In the genomic region with DNA sequence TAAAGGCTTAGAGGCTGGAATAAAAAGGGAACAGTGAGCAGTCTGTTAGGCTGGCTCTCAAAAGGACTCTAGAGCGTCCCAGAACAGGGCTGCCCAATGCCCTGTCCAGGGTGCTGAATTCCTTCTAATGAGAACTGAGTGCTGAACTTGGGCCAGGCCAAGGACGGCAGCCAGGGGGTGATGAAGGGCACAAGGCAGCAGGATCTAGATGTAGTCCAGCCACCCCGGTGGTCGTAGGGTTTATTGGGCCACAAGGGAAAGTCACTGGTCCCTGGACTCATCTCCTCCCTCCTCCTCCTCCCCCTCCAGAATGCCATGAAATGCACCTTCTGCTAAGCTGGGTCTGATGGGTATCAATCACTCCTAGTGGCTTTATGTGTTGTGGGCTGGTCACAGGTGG, we compare ENCODE assay signal across 1 cellular context.
TF ChIP-seq lines count a peak whose summit lies in the region.

No MANE protein-coding gene starts in this region.

TF ChIP-seq in HepG2, 621 proteins besides CTCF, POLR2A, EP300 and RAD21 (continued from another document and continues in another):
- TF ChIP-seq, protein P1, sequence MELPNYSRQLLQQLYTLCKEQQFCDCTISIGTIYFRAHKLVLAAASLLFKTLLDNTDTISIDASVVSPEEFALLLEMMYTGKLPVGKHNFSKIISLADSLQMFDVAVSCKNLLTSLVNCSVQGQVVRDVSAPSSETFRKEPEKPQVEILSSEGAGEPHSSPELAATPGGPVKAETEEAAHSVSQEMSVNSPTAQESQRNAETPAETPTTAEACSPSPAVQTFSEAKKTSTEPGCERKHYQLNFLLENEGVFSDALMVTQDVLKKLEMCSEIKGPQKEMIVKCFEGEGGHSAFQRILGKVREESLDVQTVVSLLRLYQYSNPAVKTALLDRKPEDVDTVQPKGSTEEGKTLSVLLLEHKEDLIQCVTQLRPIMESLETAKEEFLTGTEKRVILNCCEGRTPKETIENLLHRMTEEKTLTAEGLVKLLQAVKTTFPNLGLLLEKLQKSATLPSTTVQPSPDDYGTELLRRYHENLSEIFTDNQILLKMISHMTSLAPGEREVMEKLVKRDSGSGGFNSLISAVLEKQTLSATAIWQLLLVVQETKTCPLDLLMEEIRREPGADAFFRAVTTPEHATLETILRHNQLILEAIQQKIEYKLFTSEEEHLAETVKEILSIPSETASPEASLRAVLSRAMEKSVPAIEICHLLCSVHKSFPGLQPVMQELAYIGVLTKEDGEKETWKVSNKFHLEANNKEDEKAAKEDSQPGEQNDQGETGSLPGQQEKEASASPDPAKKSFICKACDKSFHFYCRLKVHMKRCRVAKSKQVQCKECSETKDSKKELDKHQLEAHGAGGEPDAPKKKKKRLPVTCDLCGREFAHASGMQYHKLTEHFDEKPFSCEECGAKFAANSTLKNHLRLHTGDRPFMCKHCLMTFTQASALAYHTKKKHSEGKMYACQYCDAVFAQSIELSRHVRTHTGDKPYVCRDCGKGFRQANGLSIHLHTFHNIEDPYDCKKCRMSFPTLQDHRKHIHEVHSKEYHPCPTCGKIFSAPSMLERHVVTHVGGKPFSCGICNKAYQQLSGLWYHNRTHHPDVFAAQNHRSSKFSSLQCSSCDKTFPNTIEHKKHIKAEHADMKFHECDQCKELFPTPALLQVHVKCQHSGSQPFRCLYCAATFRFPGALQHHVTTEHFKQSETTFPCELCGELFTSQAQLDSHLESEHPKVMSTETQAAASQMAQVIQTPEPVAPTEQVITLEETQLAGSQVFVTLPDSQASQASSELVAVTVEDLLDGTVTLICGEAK (IDR thresholded peaks at IDR 0.05) = no peak
- TF ChIP-seq, protein P1 (CRISPR knock-in tag; IDR thresholded peaks at IDR 0.05) = no peak
- TF ChIP-seq PAX8 (CRISPR knock-in tag; IDR thresholded peaks at IDR 0.05; ENCODE audit: borderline replicate concordance) = no peak
- no peak for TF ChIP-seq PHB2 (IDR thresholded peaks at IDR 0.05; ENCODE audit: partially characterized antibody)
- TF ChIP-seq, protein P2, sequence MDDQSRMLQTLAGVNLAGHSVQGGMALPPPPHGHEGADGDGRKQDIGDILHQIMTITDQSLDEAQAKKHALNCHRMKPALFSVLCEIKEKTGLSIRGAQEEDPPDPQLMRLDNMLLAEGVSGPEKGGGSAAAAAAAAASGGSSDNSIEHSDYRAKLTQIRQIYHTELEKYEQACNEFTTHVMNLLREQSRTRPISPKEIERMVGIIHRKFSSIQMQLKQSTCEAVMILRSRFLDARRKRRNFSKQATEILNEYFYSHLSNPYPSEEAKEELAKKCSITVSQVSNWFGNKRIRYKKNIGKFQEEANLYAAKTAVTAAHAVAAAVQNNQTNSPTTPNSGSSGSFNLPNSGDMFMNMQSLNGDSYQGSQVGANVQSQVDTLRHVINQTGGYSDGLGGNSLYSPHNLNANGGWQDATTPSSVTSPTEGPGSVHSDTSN (CRISPR knock-in tag; IDR thresholded peaks at IDR 0.05; ENCODE audit: borderline replicate concordance) = peak; percentile 69; the same call in 1 of the 2 replicates
- TF ChIP-seq SKI (IDR thresholded peaks at IDR 0.05; ENCODE audit: partially characterized antibody) = no peak
- TF ChIP-seq ZNF605 (CRISPR knock-in tag; IDR thresholded peaks at IDR 0.05) = peak; percentile 35; the same call in 1 of the 2 replicates
- peak; percentile 85 for TF ChIP-seq NFKB2 (CRISPR knock-in tag; IDR thresholded peaks at IDR 0.05; ENCODE audit: borderline replicate concordance)
- TF ChIP-seq, protein P3, sequence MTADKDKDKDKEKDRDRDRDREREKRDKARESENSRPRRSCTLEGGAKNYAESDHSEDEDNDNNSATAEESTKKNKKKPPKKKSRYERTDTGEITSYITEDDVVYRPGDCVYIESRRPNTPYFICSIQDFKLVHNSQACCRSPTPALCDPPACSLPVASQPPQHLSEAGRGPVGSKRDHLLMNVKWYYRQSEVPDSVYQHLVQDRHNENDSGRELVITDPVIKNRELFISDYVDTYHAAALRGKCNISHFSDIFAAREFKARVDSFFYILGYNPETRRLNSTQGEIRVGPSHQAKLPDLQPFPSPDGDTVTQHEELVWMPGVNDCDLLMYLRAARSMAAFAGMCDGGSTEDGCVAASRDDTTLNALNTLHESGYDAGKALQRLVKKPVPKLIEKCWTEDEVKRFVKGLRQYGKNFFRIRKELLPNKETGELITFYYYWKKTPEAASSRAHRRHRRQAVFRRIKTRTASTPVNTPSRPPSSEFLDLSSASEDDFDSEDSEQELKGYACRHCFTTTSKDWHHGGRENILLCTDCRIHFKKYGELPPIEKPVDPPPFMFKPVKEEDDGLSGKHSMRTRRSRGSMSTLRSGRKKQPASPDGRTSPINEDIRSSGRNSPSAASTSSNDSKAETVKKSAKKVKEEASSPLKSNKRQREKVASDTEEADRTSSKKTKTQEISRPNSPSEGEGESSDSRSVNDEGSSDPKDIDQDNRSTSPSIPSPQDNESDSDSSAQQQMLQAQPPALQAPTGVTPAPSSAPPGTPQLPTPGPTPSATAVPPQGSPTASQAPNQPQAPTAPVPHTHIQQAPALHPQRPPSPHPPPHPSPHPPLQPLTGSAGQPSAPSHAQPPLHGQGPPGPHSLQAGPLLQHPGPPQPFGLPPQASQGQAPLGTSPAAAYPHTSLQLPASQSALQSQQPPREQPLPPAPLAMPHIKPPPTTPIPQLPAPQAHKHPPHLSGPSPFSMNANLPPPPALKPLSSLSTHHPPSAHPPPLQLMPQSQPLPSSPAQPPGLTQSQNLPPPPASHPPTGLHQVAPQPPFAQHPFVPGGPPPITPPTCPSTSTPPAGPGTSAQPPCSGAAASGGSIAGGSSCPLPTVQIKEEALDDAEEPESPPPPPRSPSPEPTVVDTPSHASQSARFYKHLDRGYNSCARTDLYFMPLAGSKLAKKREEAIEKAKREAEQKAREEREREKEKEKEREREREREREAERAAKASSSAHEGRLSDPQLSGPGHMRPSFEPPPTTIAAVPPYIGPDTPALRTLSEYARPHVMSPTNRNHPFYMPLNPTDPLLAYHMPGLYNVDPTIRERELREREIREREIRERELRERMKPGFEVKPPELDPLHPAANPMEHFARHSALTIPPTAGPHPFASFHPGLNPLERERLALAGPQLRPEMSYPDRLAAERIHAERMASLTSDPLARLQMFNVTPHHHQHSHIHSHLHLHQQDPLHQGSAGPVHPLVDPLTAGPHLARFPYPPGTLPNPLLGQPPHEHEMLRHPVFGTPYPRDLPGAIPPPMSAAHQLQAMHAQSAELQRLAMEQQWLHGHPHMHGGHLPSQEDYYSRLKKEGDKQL (CRISPR knock-in tag; IDR thresholded peaks at IDR 0.05; ENCODE audit: low read depth) = no peak
- TF ChIP-seq CBX5 (CRISPR knock-in tag; IDR thresholded peaks at IDR 0.05; ENCODE audit: borderline replicate concordance) = no peak
- peak; percentile 93; the same call in 1 of the 2 replicates for TF ChIP-seq ZFP37 (CRISPR knock-in tag; IDR thresholded peaks at IDR 0.05; ENCODE audit: borderline replicate concordance)
- TF ChIP-seq KAT7 (CRISPR knock-in tag; IDR thresholded peaks at IDR 0.05; ENCODE audit: borderline replicate concordance) = no peak
- no peak for TF ChIP-seq ZSCAN22 (CRISPR knock-in tag; IDR thresholded peaks at IDR 0.05)
- TF ChIP-seq ZEB1 (IDR thresholded peaks at IDR 0.05; ENCODE audit: insufficient replicate concordance, low read depth) = no peak
- TF ChIP-seq, protein P4, sequence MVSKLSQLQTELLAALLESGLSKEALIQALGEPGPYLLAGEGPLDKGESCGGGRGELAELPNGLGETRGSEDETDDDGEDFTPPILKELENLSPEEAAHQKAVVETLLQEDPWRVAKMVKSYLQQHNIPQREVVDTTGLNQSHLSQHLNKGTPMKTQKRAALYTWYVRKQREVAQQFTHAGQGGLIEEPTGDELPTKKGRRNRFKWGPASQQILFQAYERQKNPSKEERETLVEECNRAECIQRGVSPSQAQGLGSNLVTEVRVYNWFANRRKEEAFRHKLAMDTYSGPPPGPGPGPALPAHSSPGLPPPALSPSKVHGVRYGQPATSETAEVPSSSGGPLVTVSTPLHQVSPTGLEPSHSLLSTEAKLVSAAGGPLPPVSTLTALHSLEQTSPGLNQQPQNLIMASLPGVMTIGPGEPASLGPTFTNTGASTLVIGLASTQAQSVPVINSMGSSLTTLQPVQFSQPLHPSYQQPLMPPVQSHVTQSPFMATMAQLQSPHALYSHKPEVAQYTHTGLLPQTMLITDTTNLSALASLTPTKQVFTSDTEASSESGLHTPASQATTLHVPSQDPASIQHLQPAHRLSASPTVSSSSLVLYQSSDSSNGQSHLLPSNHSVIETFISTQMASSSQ (IDR thresholded peaks at IDR 0.05; ENCODE audit: low read depth) = no peak
- TF ChIP-seq, protein P4 (CRISPR knock-in tag; IDR thresholded peaks at IDR 0.05; ENCODE audit: borderline replicate concordance) = no peak
- TF ChIP-seq ZNF777 (CRISPR knock-in tag; IDR thresholded peaks at IDR 0.05) = 0 out of 2 replicates have a peak, but pooled peaks have one; percentile 43
- no peak for TF ChIP-seq TBL1XR1 (IDR thresholded peaks at IDR 0.05; ENCODE audit: borderline replicate concordance, low read length, partially characterized antibody)
- no peak for TF ChIP-seq ZNF530 (CRISPR knock-in tag; IDR thresholded peaks at IDR 0.05; ENCODE audit: low read depth)
- TF ChIP-seq, protein P5, sequence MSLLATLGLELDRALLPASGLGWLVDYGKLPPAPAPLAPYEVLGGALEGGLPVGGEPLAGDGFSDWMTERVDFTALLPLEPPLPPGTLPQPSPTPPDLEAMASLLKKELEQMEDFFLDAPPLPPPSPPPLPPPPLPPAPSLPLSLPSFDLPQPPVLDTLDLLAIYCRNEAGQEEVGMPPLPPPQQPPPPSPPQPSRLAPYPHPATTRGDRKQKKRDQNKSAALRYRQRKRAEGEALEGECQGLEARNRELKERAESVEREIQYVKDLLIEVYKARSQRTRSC (CRISPR knock-in tag; IDR thresholded peaks at IDR 0.05; ENCODE audit: low read depth) = no peak
- no peak for TF ChIP-seq RBFOX2 (IDR thresholded peaks at IDR 0.05; ENCODE audit: low read depth, low read length)
- peak; percentile 64; the same call in 1 of the 2 replicates for TF ChIP-seq KDM4B (CRISPR knock-in tag; IDR thresholded peaks at IDR 0.05)
- TF ChIP-seq GABPB1 (CRISPR knock-in tag; IDR thresholded peaks at IDR 0.05) = peak; percentile 22; the same call in 1 of the 2 replicates
- peak; percentile 67; the same call in 1 of the 2 replicates for TF ChIP-seq ARNTL (CRISPR knock-in tag; IDR thresholded peaks at IDR 0.05)
- TF ChIP-seq, protein P6, sequence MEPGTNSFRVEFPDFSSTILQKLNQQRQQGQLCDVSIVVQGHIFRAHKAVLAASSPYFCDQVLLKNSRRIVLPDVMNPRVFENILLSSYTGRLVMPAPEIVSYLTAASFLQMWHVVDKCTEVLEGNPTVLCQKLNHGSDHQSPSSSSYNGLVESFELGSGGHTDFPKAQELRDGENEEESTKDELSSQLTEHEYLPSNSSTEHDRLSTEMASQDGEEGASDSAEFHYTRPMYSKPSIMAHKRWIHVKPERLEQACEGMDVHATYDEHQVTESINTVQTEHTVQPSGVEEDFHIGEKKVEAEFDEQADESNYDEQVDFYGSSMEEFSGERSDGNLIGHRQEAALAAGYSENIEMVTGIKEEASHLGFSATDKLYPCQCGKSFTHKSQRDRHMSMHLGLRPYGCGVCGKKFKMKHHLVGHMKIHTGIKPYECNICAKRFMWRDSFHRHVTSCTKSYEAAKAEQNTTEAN (CRISPR knock-in tag; conservative IDR thresholded peaks at IDR 0.05) = peak; percentile 88
- TF ChIP-seq ZNF629 (CRISPR knock-in tag; conservative IDR thresholded peaks at IDR 0.05) = no peak
- TF ChIP-seq, protein P7, sequence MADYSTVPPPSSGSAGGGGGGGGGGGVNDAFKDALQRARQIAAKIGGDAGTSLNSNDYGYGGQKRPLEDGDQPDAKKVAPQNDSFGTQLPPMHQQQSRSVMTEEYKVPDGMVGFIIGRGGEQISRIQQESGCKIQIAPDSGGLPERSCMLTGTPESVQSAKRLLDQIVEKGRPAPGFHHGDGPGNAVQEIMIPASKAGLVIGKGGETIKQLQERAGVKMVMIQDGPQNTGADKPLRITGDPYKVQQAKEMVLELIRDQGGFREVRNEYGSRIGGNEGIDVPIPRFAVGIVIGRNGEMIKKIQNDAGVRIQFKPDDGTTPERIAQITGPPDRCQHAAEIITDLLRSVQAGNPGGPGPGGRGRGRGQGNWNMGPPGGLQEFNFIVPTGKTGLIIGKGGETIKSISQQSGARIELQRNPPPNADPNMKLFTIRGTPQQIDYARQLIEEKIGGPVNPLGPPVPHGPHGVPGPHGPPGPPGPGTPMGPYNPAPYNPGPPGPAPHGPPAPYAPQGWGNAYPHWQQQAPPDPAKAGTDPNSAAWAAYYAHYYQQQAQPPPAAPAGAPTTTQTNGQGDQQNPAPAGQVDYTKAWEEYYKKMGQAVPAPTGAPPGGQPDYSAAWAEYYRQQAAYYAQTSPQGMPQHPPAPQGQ (CRISPR knock-in tag; IDR thresholded peaks at IDR 0.05; ENCODE audit: borderline replicate concordance) = no peak
- 0 out of 2 replicates have a peak, but pooled peaks have one; percentile 46 for TF ChIP-seq ZNF709 (CRISPR knock-in tag; IDR thresholded peaks at IDR 0.05)
- TF ChIP-seq SMAD3 (CRISPR knock-in tag; IDR thresholded peaks at IDR 0.05) = peak; percentile 91
- TF ChIP-seq RBAK (CRISPR knock-in tag; IDR thresholded peaks at IDR 0.05) = no peak
